Comparison of ENCODE assay signal across 19 cellular contexts in the genomic region with DNA sequence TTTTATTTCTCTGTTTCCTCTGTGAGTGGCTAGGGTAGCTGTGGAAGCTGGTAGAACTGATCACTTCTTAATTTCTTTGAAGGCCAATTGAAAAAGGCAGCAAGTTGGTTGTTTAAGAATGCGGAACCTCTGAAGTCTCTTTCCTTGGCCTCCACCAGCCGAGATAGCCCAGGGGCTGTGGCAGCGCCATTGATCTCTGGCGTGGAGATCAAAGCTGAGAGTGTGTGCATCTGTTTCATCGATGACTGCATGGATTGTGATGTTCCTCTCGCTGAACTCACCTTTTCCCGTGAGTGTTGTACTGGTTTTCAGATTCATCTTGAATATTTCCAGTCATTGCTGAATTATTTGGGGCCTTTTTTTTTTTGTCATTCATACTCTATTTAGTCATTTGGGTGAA.
DNase-seq lines count a peak whose midpoint lies in the region; ATAC-seq and TF ChIP-seq lines count a peak whose summit lies in the region.
"Had no signal": no experiment of that assay in that cellular context is flagged by ENCODE, and none has a peak within 500 bp of the region (broad histone marks: within the 10 kb centered on the region; RNA-seq: fewer than 3 reads in every experiment).

No MANE protein-coding gene starts in this region.

- no peak for TF ChIP-seq POLR2A in gastrocnemius medialis (IDR thresholded peaks at IDR 0.05)

- H3K36me3 Mint-ChIP-seq in activated naive CD4-positive, alpha-beta T cell treated with anti-CD3 and anti-CD28 coated beads for 36 hours (ENCODE audit: low read depth): peaks cover 16% of the 10 kb centered on the region
- peaks cover 48% of the 10 kb centered on the region for H3K36me3 Mint-ChIP-seq in stimulated activated naive CD8-positive, alpha-beta T cell treated with anti-CD3 and anti-CD28 coated beads, Interleukin-15, Interleukin-2, amounts not matched to agents 100 ng/mL and 50 ng/mL, for 24 hours (ENCODE audit: low read depth)
- peaks cover 38% of the 10 kb centered on the region for H3K36me3 Mint-ChIP-seq in mesothelial cell of epicardium
- peaks cover 3 to 70% (median 21%) of the 10 kb centered on the region in 3 donors for H3K36me3 Mint-ChIP-seq in CD8-positive, alpha-beta memory T cell

- TF ChIP-seq CTCF in mesothelial cell of epicardium (IDR thresholded peaks at IDR 0.05; ENCODE audit: unreplicated experiment): no peak
- TF ChIP-seq CTCF in gastrocnemius medialis (IDR thresholded peaks at IDR 0.05 in 4 of 5, conservative IDR thresholded peaks at IDR 0.05 in 1 of 5): no peak

- POLR2A ChIA-PET in CD8-positive, alpha-beta memory T cell (lab: Charles Lee): interaction anchor here (0.6 kb wide), 1 partner anchor 184 kb away, joined by 3 read pairs; no protein-coding TSS in a partner anchor

- H3K27ac Mint-ChIP-seq in activated naive CD4-positive, alpha-beta T cell treated with anti-CD3 and anti-CD28 coated beads for 36 hours: no peak overlapping the region
- peak overlapping the region; percentile 18 for H3K27ac Mint-ChIP-seq in stimulated activated naive CD8-positive, alpha-beta T cell treated with anti-CD3 and anti-CD28 coated beads, Interleukin-15, Interleukin-2, amounts not matched to agents 100 ng/mL and 50 ng/mL, for 24 hours
- H3K27ac Mint-ChIP-seq in mesothelial cell of epicardium: peak overlapping the region; percentile 87
- peak overlapping the region in 1 of 8 donors; percentile 33 for H3K27ac Mint-ChIP-seq in CD8-positive, alpha-beta memory T cell
- H3K27ac Mint-ChIP-seq: CD4-positive, CD25-positive, alpha-beta regulatory T cell; HFFc6 had no signal

- CTCF ChIA-PET in activated naive CD4-positive, alpha-beta T cell treated with anti-CD3 and anti-CD28 coated beads for 36 hours (lab: Charles Lee): interaction anchor here (0.7 to 1.5 kb wide), 4 partner anchors 9 to 295 kb away, joined by 3 to 4 read pairs (median 3); no protein-coding TSS in a partner anchor
- CTCF ChIA-PET in CD8-positive, alpha-beta memory T cell (lab: Charles Lee): interaction anchor here (1.4 kb wide), 1 partner anchor 293 kb away, joined by 5 read pairs; no protein-coding TSS in a partner anchor

- peak; percentile 30 for DNase-seq in activated naive CD4-positive, alpha-beta T cell treated with anti-CD3 and anti-CD28 coated beads for 36 hours
- DNase-seq in activated naive CD4-positive, alpha-beta T cell (lab: John Stamatoyannopoulos, UW): no peak
- no peak for DNase-seq in stimulated activated naive CD8-positive, alpha-beta T cell treated with anti-CD3 and anti-CD28 coated beads, Interleukin-15, Interleukin-2, amounts not matched to agents 100 U/mL and 50 U/mL, for 24 hours
- no peak for DNase-seq in mesothelial cell of epicardium (ENCODE audit: low spot score in 2 of 2, unreplicated experiment in 2 of 2)
- DNase-seq in gastrocnemius medialis: no peak
- DNase-seq in CD8-positive, alpha-beta memory T cell: no peak
- DNase-seq in NCI-H748 (lab: John Stamatoyannopoulos, UW; ENCODE audit: unreplicated experiment): no peak
- DNase-seq: ACHN; BE2C; C1 segment of cervical spinal cord; Caco-2; CD4-positive, CD25-positive, alpha-beta regulatory T cell; GF-D8; GOT3; H7; HFFc6; IMR-90 had no signal

- peak overlapping the region in 3 of 4 donors; percentile 37 to 80 (median 76) for H3K27ac ChIP-seq in gastrocnemius medialis
- no peak overlapping the region for H3K27ac ChIP-seq in CD8-positive, alpha-beta memory T cell (ENCODE audit: low read depth, low read length)

- no peak overlapping the region for H3K4me3 Mint-ChIP-seq in activated naive CD4-positive, alpha-beta T cell treated with anti-CD3 and anti-CD28 coated beads for 36 hours
- no peak overlapping the region for H3K4me3 Mint-ChIP-seq in stimulated activated naive CD8-positive, alpha-beta T cell treated with anti-CD3 and anti-CD28 coated beads, Interleukin-15, Interleukin-2, amounts not matched to agents 100 ng/mL and 50 ng/mL, for 24 hours
- no peak overlapping the region for H3K4me3 Mint-ChIP-seq in mesothelial cell of epicardium
- no peak overlapping the region for H3K4me3 Mint-ChIP-seq in CD8-positive, alpha-beta memory T cell
- H3K4me3 Mint-ChIP-seq: CD4-positive, CD25-positive, alpha-beta regulatory T cell; HFFc6 had no signal

- peaks cover 0 to 74% of the 10 kb centered on the region in 2 donors for H3K36me3 ChIP-seq in gastrocnemius medialis
- H3K36me3 ChIP-seq in CD8-positive, alpha-beta memory T cell (ENCODE audit: insufficient read depth, low read length): peaks cover 14% of the 10 kb centered on the region
- H3K36me3 ChIP-seq: BE2C had no signal

- peaks cover 9 to 14% of the 10 kb centered on the region in 2 donors for H3K4me1 ChIP-seq in gastrocnemius medialis
- H3K4me1 ChIP-seq in CD8-positive, alpha-beta memory T cell (ENCODE audit: insufficient read depth, low read length): no peaks in the 10 kb centered on the region
- H3K4me1 ChIP-seq: BE2C had no signal

- no peaks in the 10 kb centered on the region for H3K27me3 ChIP-seq in gastrocnemius medialis
- H3K27me3 ChIP-seq in CD8-positive, alpha-beta memory T cell (ENCODE audit: insufficient read depth, low read length, poor library complexity, severe bottlenecking): no peaks in the 10 kb centered on the region
- H3K27me3 ChIP-seq: BE2C had no signal

- H3K9me3 ChIP-seq in gastrocnemius medialis: no peaks in the 10 kb centered on the region
- H3K9me3 ChIP-seq in CD8-positive, alpha-beta memory T cell (ENCODE audit: low read length): no peaks in the 10 kb centered on the region
- H3K9me3 ChIP-seq: BE2C, Caco-2 had no signal

- no peaks in the 10 kb centered on the region for H3K9me3 Mint-ChIP-seq in activated naive CD4-positive, alpha-beta T cell treated with anti-CD3 and anti-CD28 coated beads for 36 hours
- H3K9me3 Mint-ChIP-seq in stimulated activated naive CD8-positive, alpha-beta T cell treated with anti-CD3 and anti-CD28 coated beads, Interleukin-15, Interleukin-2, amounts not matched to agents 100 ng/mL and 50 ng/mL, for 24 hours: no peaks in the 10 kb centered on the region
- H3K9me3 Mint-ChIP-seq in mesothelial cell of epicardium: no peaks in the 10 kb centered on the region
- H3K9me3 Mint-ChIP-seq in CD8-positive, alpha-beta memory T cell: no peaks in the 10 kb centered on the region
- H3K9me3 Mint-ChIP-seq: CD4-positive, CD25-positive, alpha-beta regulatory T cell; HFFc6 had no signal

- intact Hi-C loops in activated naive CD4-positive, alpha-beta T cell treated with anti-CD3 and anti-CD28 coated beads for 36 hours (cut with micrococcal nuclease): no loop called here
- intact Hi-C loops in gastrocnemius medialis (cut with DNase I; ENCODE audit: low total_unique reads): no loop called here

- ATAC-seq in stimulated activated naive CD8-positive, alpha-beta T cell treated with anti-CD3 and anti-CD28 coated beads, Interleukin-15, Interleukin-2, amounts not matched to agents 100 U/mL and 50 U/mL, for 24 hours: no peak
- ATAC-seq in gastrocnemius medialis: no peak
- ATAC-seq: HCT116 had no signal

- H3K4me3 ChIP-seq in gastrocnemius medialis: no peak overlapping the region
- H3K4me3 ChIP-seq in CD8-positive, alpha-beta memory T cell (ENCODE audit: low read length): no peak overlapping the region

- in situ Hi-C loops in gastrocnemius medialis (cut with MboI; ENCODE audit: low sequenced_read_pairs in 4 of 4): no loop called here

- peaks cover 9% of the 10 kb centered on the region for H3K4me1 Mint-ChIP-seq in activated naive CD4-positive, alpha-beta T cell treated with anti-CD3 and anti-CD28 coated beads for 36 hours (ENCODE audit: low read depth)
- peaks cover 6% of the 10 kb centered on the region for H3K4me1 Mint-ChIP-seq in stimulated activated naive CD8-positive, alpha-beta T cell treated with anti-CD3 and anti-CD28 coated beads, Interleukin-15, Interleukin-2, amounts not matched to agents 100 ng/mL and 50 ng/mL, for 24 hours (ENCODE audit: low read depth)
- peaks cover 10% of the 10 kb centered on the region for H3K4me1 Mint-ChIP-seq in mesothelial cell of epicardium
- H3K4me1 Mint-ChIP-seq in CD8-positive, alpha-beta memory T cell: no peaks in the 10 kb centered on the region
- H3K4me1 Mint-ChIP-seq: CD4-positive, CD25-positive, alpha-beta regulatory T cell had no signal

- H3K27me3 Mint-ChIP-seq in activated naive CD4-positive, alpha-beta T cell treated with anti-CD3 and anti-CD28 coated beads for 36 hours (ENCODE audit: low read depth): no peaks in the 10 kb centered on the region
- no peaks in the 10 kb centered on the region for H3K27me3 Mint-ChIP-seq in stimulated activated naive CD8-positive, alpha-beta T cell treated with anti-CD3 and anti-CD28 coated beads, Interleukin-15, Interleukin-2, amounts not matched to agents 100 ng/mL and 50 ng/mL, for 24 hours
- H3K27me3 Mint-ChIP-seq in mesothelial cell of epicardium (ENCODE audit: low read depth): no peaks in the 10 kb centered on the region
- no peaks in the 10 kb centered on the region for H3K27me3 Mint-ChIP-seq in CD8-positive, alpha-beta memory T cell
- H3K27me3 Mint-ChIP-seq: CD4-positive, CD25-positive, alpha-beta regulatory T cell had no signal
